ENCODE assay signal across 8 cellular contexts in genomic region chr6:37624606-37625574, GRCh38.
A peak's percentile ranks its signal among the peaks of the same experiment; 100 is the strongest.
DNase-seq lines count a peak whose midpoint lies in the region; ATAC-seq and TF ChIP-seq lines count a peak whose summit lies in the region.

No MANE protein-coding gene starts in this region.

- intact Hi-C loops in CD4-positive, alpha-beta T cell (cut with DNase I, micrococcal nuclease), result no loop called here
- intact Hi-C loops in thyroid gland (cut with DNase I), result no loop called here

- peaks cover 8% of the 10 kb centered on the region for H3K27me3 ChIP-seq in CD4-positive, alpha-beta T cell (ENCODE audit: control insufficient read depth, insufficient read depth, low read length)
- no peaks in the 10 kb centered on the region for H3K27me3 ChIP-seq in thyroid gland

- no peak for TF ChIP-seq POLR2A in thyroid gland (IDR thresholded peaks at IDR 0.05)

- no peaks in the 10 kb centered on the region for H3K36me3 ChIP-seq in thyroid gland

- H3K4me3 ChIP-seq in thyroid gland (replicated peaks in 1 of 3), result no peak overlapping the region

- peak overlapping the region; percentile 25 for H3K27ac Mint-ChIP-seq in CD4-positive, alpha-beta T cell
- H3K27ac Mint-ChIP-seq in IgD-negative memory B cell, result no peak overlapping the region
- no peak overlapping the region for H3K27ac Mint-ChIP-seq in activated T-helper 17 cell treated with anti-CD3 and anti-CD28 coated beads, Interleukin-2, amount 50 U/mL, for 72 hours

- H3K4me1 Mint-ChIP-seq in CD4-positive, alpha-beta T cell (ENCODE audit: low read depth), result peaks cover 49% of the 10 kb centered on the region
- H3K4me1 Mint-ChIP-seq in IgD-negative memory B cell, result peaks cover 21 to 36% (median 31%) of the 10 kb centered on the region in 3 donors
- peaks cover 12% of the 10 kb centered on the region for H3K4me1 Mint-ChIP-seq in activated T-helper 17 cell treated with anti-CD3 and anti-CD28 coated beads, Interleukin-2, amount 50 U/mL, for 72 hours

- H3K9me3 Mint-ChIP-seq in CD4-positive, alpha-beta T cell, result no peaks in the 10 kb centered on the region
- H3K9me3 Mint-ChIP-seq in IgD-negative memory B cell, result no peaks in the 10 kb centered on the region
- H3K9me3 Mint-ChIP-seq in activated T-helper 17 cell treated with anti-CD3 and anti-CD28 coated beads, Interleukin-2, amount 50 U/mL, for 72 hours, result no peaks in the 10 kb centered on the region

- POLR2A ChIA-PET in CD4-positive, alpha-beta T cell (lab: Charles Lee), result no interaction called here

- 12 to 22% methylated on average over 20 to 29 of the region's 36 CpGs for WGBS in thyroid gland, 2 donors

- peaks cover 0 to 12% of the 10 kb centered on the region in 2 donors for H3K4me1 ChIP-seq in thyroid gland

- no peak for TF ChIP-seq CTCF in CD4-positive, alpha-beta T cell (IDR thresholded peaks at IDR 0.05)
- TF ChIP-seq CTCF in thyroid gland (IDR thresholded peaks at IDR 0.05), result no peak

- peak in 2 of 10 experiments; percentile 7 to 16 for DNase-seq in CD4-positive, alpha-beta T cell
- DNase-seq in iPS-NIHi11 (ENCODE audit: low spot score) (peak; percentile 75), thyroid gland (peak; percentile 87), inferior parietal cortex (ENCODE audit: extremely low spot score) (no peak)

- peak overlapping the region; percentile 79 for H3K4me3 Mint-ChIP-seq in CD4-positive, alpha-beta T cell
- peak overlapping the region in 3 of 4 donors; percentile 2 to 87 (median 10) for H3K4me3 Mint-ChIP-seq in IgD-negative memory B cell
- no peak overlapping the region for H3K4me3 Mint-ChIP-seq in activated T-helper 17 cell treated with anti-CD3 and anti-CD28 coated beads, Interleukin-2, amount 50 U/mL, for 72 hours

- H3K27me3 Mint-ChIP-seq in CD4-positive, alpha-beta T cell, result peaks cover 6% of the 10 kb centered on the region
- peaks cover 13% of the 10 kb centered on the region for H3K27me3 Mint-ChIP-seq in IgD-negative memory B cell
- H3K27me3 Mint-ChIP-seq in activated T-helper 17 cell treated with anti-CD3 and anti-CD28 coated beads, Interleukin-2, amount 50 U/mL, for 72 hours, result peaks cover 4% of the 10 kb centered on the region

- no peak overlapping the region for H3K27ac ChIP-seq in CD4-positive, alpha-beta T cell (ENCODE audit: low read depth, low read length)
- no peak overlapping the region for H3K27ac ChIP-seq in thyroid gland

- no peaks in the 10 kb centered on the region for H3K9me3 ChIP-seq in CD4-positive, alpha-beta T cell (ENCODE audit: control insufficient read depth, low read length)
- H3K9me3 ChIP-seq in thyroid gland, result no peaks in the 10 kb centered on the region

- ATAC-seq in CD4-positive, alpha-beta T cell (ENCODE audit: poor library complexity), result peak; percentile 37
- peak; percentile 23 for ATAC-seq in activated T-helper 17 cell treated with anti-CD3 and anti-CD28 coated beads, Interleukin-2, amount 50 U/mL, for 72 hours (replicated peaks)
- ATAC-seq in HG03342 (IDR thresholded peaks at IDR 0.05; ENCODE audit: unreplicated experiment), result no peak
- ATAC-seq in GM21423 (IDR thresholded peaks at IDR 0.05; ENCODE audit: unreplicated experiment), result no peak

- CTCF ChIA-PET in CD4-positive, alpha-beta T cell (lab: Charles Lee), result no interaction called here

- no peaks in the 10 kb centered on the region for H3K36me3 Mint-ChIP-seq in CD4-positive, alpha-beta T cell (ENCODE audit: low read depth)
- H3K36me3 Mint-ChIP-seq in IgD-negative memory B cell, result peaks cover 5% of the 10 kb centered on the region
- H3K36me3 Mint-ChIP-seq in activated T-helper 17 cell treated with anti-CD3 and anti-CD28 coated beads, Interleukin-2, amount 50 U/mL, for 72 hours (ENCODE audit: low read depth), result no peaks in the 10 kb centered on the region

Comparison
In these comparisons a context has a peak if more than half of its experiments do, and no peak if none do; other contexts are left out.
1. ATAC-seq: peak in CD4-positive, alpha-beta T cell (single experiment) and activated T-helper 17 cell treated with anti-CD3 and anti-CD28 coated beads, Interleukin-2, amount 50 U/mL, for 72 hours (single experiment); none in HG03342 (single experiment) and GM21423 (single experiment).